Comparison of ENCODE assay signal across 13 cellular contexts in genomic region chr3:72892081-72892763, GRCh38. TPM values are rescaled to one million over a fixed set of nuclear protein-coding genes. Genes with fewer than 3 reads are reported as not detected.
DNase-seq lines count a peak whose midpoint lies in the region; ATAC-seq, FAIRE-seq and TF ChIP-seq lines count a peak whose summit lies in the region.
"Had no signal": no experiment of that assay in that cellular context is flagged by ENCODE, and none has a peak within 500 bp of the region (broad histone marks: within the 10 kb centered on the region; RNA-seq: fewer than 3 reads in every experiment).

No MANE protein-coding gene starts in this region.

- peaks cover 74 to 81% of the 10 kb centered on the region in 2 donors for H3K27me3 Mint-ChIP-seq in effector memory CD8-positive, alpha-beta T cell

- H3K9me3 Mint-ChIP-seq in effector memory CD8-positive, alpha-beta T cell, result no peaks in the 10 kb centered on the region

- no peak overlapping the region for H3K27ac Mint-ChIP-seq in effector memory CD8-positive, alpha-beta T cell

- H3K36me3 Mint-ChIP-seq in effector memory CD8-positive, alpha-beta T cell (ENCODE audit: insufficient read depth), result peaks cover 3% of the 10 kb centered on the region

- no peak overlapping the region for H3K4me3 Mint-ChIP-seq in effector memory CD8-positive, alpha-beta T cell

- H3K27me3 ChIP-seq in BJ (ENCODE audit: control insufficient read depth, insufficient read depth, low read length), result no peaks in the 10 kb centered on the region

- DNase-seq in BJ (ENCODE audit: low read depth), result peak; percentile 87
- DNase-seq in RCC 7860 (ENCODE audit: low spot score), result no peak
- peak; percentile 98 for DNase-seq in fibroblast of mammary gland (ENCODE audit: low read depth)
- no peak for DNase-seq in omental fat pad (ENCODE audit: low spot score)
- DNase-seq in effector memory CD8-positive, alpha-beta T cell, result no peak
- no peak for DNase-seq in activated CD4-positive, alpha-beta T cell treated with anti-CD3 and anti-CD28 coated beads, Interleukin-2, amount 50 U/mL, for 48 hours
- DNase-seq: GF-D8, NCI-H2107 had no signal

- no peaks in the 10 kb centered on the region for H3K36me3 ChIP-seq in BJ (ENCODE audit: control insufficient read depth, insufficient read depth, low read length)
- H3K36me3 ChIP-seq: prostate gland had no signal

- POLR2A ChIA-PET in BJ (lab: Charles Lee), result no interaction called here

- ATAC-seq in omental fat pad (ENCODE audit: low FRiP score), result peak; percentile 54
- ATAC-seq in effector memory CD8-positive, alpha-beta T cell (replicated peaks), result no peak
- no peak for ATAC-seq in HG02610 (IDR thresholded peaks at IDR 0.05; ENCODE audit: unreplicated experiment)
- no peak for ATAC-seq in HG02938 (IDR thresholded peaks at IDR 0.05; ENCODE audit: unreplicated experiment)
- ATAC-seq: activated CD4-positive, CD25-positive, alpha-beta regulatory T cell treated with anti-CD3 and anti-CD28 coated beads, Interleukin-2, amount 50 U/mL, for 24 hours; HCT116 had no signal

- peaks cover 3 to 4% of the 10 kb centered on the region in 2 donors for H3K4me1 Mint-ChIP-seq in effector memory CD8-positive, alpha-beta T cell (ENCODE audit: low read depth in 2 of 2)

- TF ChIP-seq CTCF in BJ (IDR thresholded peaks at IDR 0.05; ENCODE audit: insufficient read depth, low read depth, low read length) (no peak), fibroblast of mammary gland (conservative IDR thresholded peaks at IDR 0.05; ENCODE audit: control insufficient read depth, insufficient read depth, low read depth, low read length) (no peak), omental fat pad (IDR thresholded peaks at IDR 0.05) (no peak)

- CTCF ChIA-PET in BJ (lab: Yijun Ruan, JAX), result interaction anchor here (0.8 to 1.8 kb wide), 5 partner anchors 11 to 137 kb away, joined by 3 to 9 read pairs (median 3); no protein-coding TSS in a partner anchor

- H3K4me3 ChIP-seq in BJ (ENCODE audit: low read depth, low read length) (no peak overlapping the region), fibroblast of mammary gland (ENCODE audit: control insufficient read depth, low read depth, low read length) (no peak overlapping the region)
- H3K4me3 ChIP-seq: prostate gland had no signal

- peak; percentile 23 for FAIRE-seq in RCC 7860 (lab: Jason Lieb, UNC)

RNA-seq across cellular contexts. Expression of gene GXYLT2, which starts 4.4 kb away (rescaled TPM):
- 5.7 and 6.3 TPM in 2 replicates for polyA plus RNA-seq in BJ (2011; rRNA removed)
- 8.6 and 12.8 TPM in 2 replicates for polyA minus RNA-seq in BJ (2011; rRNA and poly(A)+ RNA removed)
- 10 to 100 TPM; 12.8 to 51.2 (median 13.8) TPM for total RNA-seq in omental fat pad

RNA-seq across cellular contexts. Expression of gene SHQ1, which starts 44.0 kb away (rescaled TPM):
- polyA plus RNA-seq in BJ (2011; rRNA removed), result 9.5 and 14.3 TPM in 2 replicates
- 5.8 and 7.0 TPM in 2 replicates for polyA minus RNA-seq in BJ (2011; rRNA and poly(A)+ RNA removed)
- total RNA-seq in omental fat pad, result 10 to 100 TPM; 11.0 to 22.9 (median 16.7) TPM

Comparison
In these comparisons a context has a peak if more than half of its experiments do, and no peak if none do; other contexts are left out.
1. DNase-seq: peak in BJ (single experiment) and fibroblast of mammary gland (single experiment); none in RCC 7860 (single experiment), omental fat pad (single experiment), effector memory CD8-positive, alpha-beta T cell (0 of 3) and activated CD4-positive, alpha-beta T cell treated with anti-CD3 and anti-CD28 coated beads, Interleukin-2, amount 50 U/mL, for 48 hours (0 of 2).